In the genomic region with DNA sequence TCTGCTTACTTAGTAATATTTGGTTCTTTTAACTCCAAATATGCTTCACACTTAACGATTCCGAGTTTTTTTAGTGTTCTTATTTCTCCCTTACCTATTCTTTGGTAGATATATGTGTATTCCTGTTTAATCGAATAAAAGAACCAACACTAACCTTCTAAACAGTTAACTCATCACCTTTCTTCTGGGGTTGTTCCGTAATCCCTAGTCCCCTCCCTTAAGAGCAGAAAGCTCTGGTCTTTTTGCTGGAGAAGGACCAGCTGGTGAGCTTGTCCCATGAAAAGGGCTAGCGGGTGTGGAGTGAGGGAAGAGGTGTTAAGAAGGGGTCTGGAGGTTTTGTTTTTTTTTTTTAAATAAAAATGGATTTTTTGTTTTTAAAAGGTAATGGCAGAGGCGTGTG, we compare ENCODE assay signal across 8 cellular contexts. TPM values are rescaled to one million over a fixed set of nuclear protein-coding genes. Genes with fewer than 3 reads are reported as not detected.
DNase-seq lines count a peak whose midpoint lies in the region; ATAC-seq and TF ChIP-seq lines count a peak whose summit lies in the region.
"Not testable (repeated sequence)": the region's sequence is repeated elsewhere in the genome, so short reads cannot be mapped to it uniquely, and the experiment has no call there.

No MANE protein-coding gene starts in this region.

- not testable (repeated sequence) for H3K4me1 ChIP-seq in CD8-positive, alpha-beta T cell (ENCODE audit: insufficient read depth, low read length); HUES48 (ENCODE audit: control insufficient read depth, insufficient read depth, low read length)

- not testable (repeated sequence) for H3K27me3 ChIP-seq in CD8-positive, alpha-beta T cell (ENCODE audit: insufficient read depth, low read length); HUES48 (ENCODE audit: control insufficient read depth, insufficient read depth, low read length)

- not testable (repeated sequence) for H3K4me3 ChIP-seq in CD8-positive, alpha-beta T cell (ENCODE audit: low read depth, low read length)
- H3K4me3 ChIP-seq in HUES48 (ENCODE audit: low read depth, low read length) (peak overlapping the region; percentile 78), fibroblast of pulmonary artery (replicated peaks; ENCODE audit: low read depth, low read length) (peak overlapping the region; percentile 62)

- CTCF ChIA-PET in CD8-positive, alpha-beta T cell (lab: Charles Lee), result not testable (repeated sequence)

- not testable (repeated sequence) for H3K4me1 Mint-ChIP-seq in CD8-positive, alpha-beta T cell (ENCODE audit: low read depth); activated T-cell treated with anti-CD3 and anti-CD28 coated beads, Interleukin-2, amount 50 U/mL, for 72 hours (ENCODE audit: low read depth); mesothelial cell of epicardium; stimulated activated effector memory CD8-positive, alpha-beta T cell treated with anti-CD3 and anti-CD28 coated beads, Interleukin-12 subunit alpha, Interleukin-12 subunit beta, amount 100 ng/mL, for 72 hours

- not testable (repeated sequence) for H3K9me3 Mint-ChIP-seq in CD8-positive, alpha-beta T cell; activated T-cell treated with anti-CD3 and anti-CD28 coated beads, Interleukin-2, amount 50 U/mL, for 72 hours; mesothelial cell of epicardium; stimulated activated effector memory CD8-positive, alpha-beta T cell treated with anti-CD3 and anti-CD28 coated beads, Interleukin-12 subunit alpha, Interleukin-12 subunit beta, amount 100 ng/mL, for 72 hours

- not testable (repeated sequence) for DNase-seq in CD8-positive, alpha-beta T cell; activated T-cell treated with anti-CD3 and anti-CD28 coated beads, Interleukin-2, amount 50 U/mL, for 72 hours; fibroblast of pulmonary artery (ENCODE audit: low read depth); mesothelial cell of epicardium (ENCODE audit: low spot score in 2 of 2, unreplicated experiment in 2 of 2); stimulated activated effector memory CD8-positive, alpha-beta T cell treated with anti-CD3 and anti-CD28 coated beads, Interleukin-12 subunit alpha, Interleukin-12 subunit beta, amount 100 ng/mL, for 72 hours (ENCODE audit: low spot score in 2 of 2)

- not testable (repeated sequence) for H3K27me3 Mint-ChIP-seq in CD8-positive, alpha-beta T cell (ENCODE audit: low read depth); activated T-cell treated with anti-CD3 and anti-CD28 coated beads, Interleukin-2, amount 50 U/mL, for 72 hours (ENCODE audit: low read depth); mesothelial cell of epicardium (ENCODE audit: low read depth)

- peak; percentile 5 for ATAC-seq in CD8-positive, alpha-beta T cell
- ATAC-seq in GM19455 (IDR thresholded peaks at IDR 0.05; ENCODE audit: unreplicated experiment) (peak; percentile 44), HG02885 (IDR thresholded peaks at IDR 0.05; ENCODE audit: poor library complexity, unreplicated experiment) (peak; percentile 38)
- peak; percentile 32 to 44 for ATAC-seq in activated T-cell treated with anti-CD3 and anti-CD28 coated beads, Interleukin-2, amount 50 U/mL, for 72 hours (replicated peaks in 1 of 2)
- peak; percentile 47 for ATAC-seq in stimulated activated effector memory CD8-positive, alpha-beta T cell treated with anti-CD3 and anti-CD28 coated beads, Interleukin-12 subunit alpha, Interleukin-12 subunit beta, amount 100 ng/mL, for 72 hours

- TF ChIP-seq CTCF in CD8-positive, alpha-beta T cell (IDR thresholded peaks at IDR 0.05); fibroblast of pulmonary artery (IDR thresholded peaks at IDR 0.05; ENCODE audit: low read length, missing control alignments); mesothelial cell of epicardium (IDR thresholded peaks at IDR 0.05; ENCODE audit: unreplicated experiment): not testable (repeated sequence)

- intact Hi-C loops in CD8-positive, alpha-beta T cell (cut with DNase I, micrococcal nuclease), result not testable (repeated sequence)

- not testable (repeated sequence) for H3K9ac ChIP-seq in HUES48 (ENCODE audit: low read depth, low read length)

- not testable (repeated sequence) for H3K36me3 ChIP-seq in CD8-positive, alpha-beta T cell (ENCODE audit: insufficient read depth, low read length); HUES48 (ENCODE audit: control insufficient read depth, insufficient read depth, low read length)

- not testable (repeated sequence) for H3K27ac Mint-ChIP-seq in CD8-positive, alpha-beta T cell; activated T-cell treated with anti-CD3 and anti-CD28 coated beads, Interleukin-2, amount 50 U/mL, for 72 hours; mesothelial cell of epicardium; stimulated activated effector memory CD8-positive, alpha-beta T cell treated with anti-CD3 and anti-CD28 coated beads, Interleukin-12 subunit alpha, Interleukin-12 subunit beta, amount 100 ng/mL, for 72 hours

- H3K4me3 Mint-ChIP-seq in CD8-positive, alpha-beta T cell, result not testable (repeated sequence)
- H3K4me3 Mint-ChIP-seq in activated T-cell treated with anti-CD3 and anti-CD28 coated beads, Interleukin-2, amount 50 U/mL, for 72 hours, result peak overlapping the region; percentile 54 to 86
- peak overlapping the region; percentile 40 for H3K4me3 Mint-ChIP-seq in mesothelial cell of epicardium
- H3K4me3 Mint-ChIP-seq in stimulated activated effector memory CD8-positive, alpha-beta T cell treated with anti-CD3 and anti-CD28 coated beads, Interleukin-12 subunit alpha, Interleukin-12 subunit beta, amount 100 ng/mL, for 72 hours, result peak overlapping the region; percentile 84

- not testable (repeated sequence) for H3K27ac ChIP-seq in CD8-positive, alpha-beta T cell (ENCODE audit: low read depth, low read length); HUES48 (ENCODE audit: low read depth, low read length)

- not testable (repeated sequence) for H3K36me3 Mint-ChIP-seq in CD8-positive, alpha-beta T cell; activated T-cell treated with anti-CD3 and anti-CD28 coated beads, Interleukin-2, amount 50 U/mL, for 72 hours (ENCODE audit: insufficient read depth in 2 of 2); mesothelial cell of epicardium; stimulated activated effector memory CD8-positive, alpha-beta T cell treated with anti-CD3 and anti-CD28 coated beads, Interleukin-12 subunit alpha, Interleukin-12 subunit beta, amount 100 ng/mL, for 72 hours

- not testable (repeated sequence) for H3K9me3 ChIP-seq in CD8-positive, alpha-beta T cell (ENCODE audit: low read length); HUES48 (ENCODE audit: control insufficient read depth, insufficient read depth, low read length)

- POLR2A ChIA-PET in CD8-positive, alpha-beta T cell (lab: Charles Lee), result not testable (repeated sequence)

RNA-seq across cellular contexts. Expression of gene THOC3, which starts 0.3 kb away (rescaled TPM):
- 10 to 100 TPM; 17.5 to 22.4 TPM for total RNA-seq in CD8-positive, alpha-beta T cell
- total RNA-seq in activated T-cell treated with anti-CD3 and anti-CD28 coated beads, Interleukin-2, amount 50 U/mL, for 72 hours, result 10 to 100 TPM; 47.8 to 67.8 TPM
- 56.2 to 60.6 TPM (median 58.9 TPM) in 3 replicates for total RNA-seq in mesothelial cell of epicardium
